In the genomic region with DNA sequence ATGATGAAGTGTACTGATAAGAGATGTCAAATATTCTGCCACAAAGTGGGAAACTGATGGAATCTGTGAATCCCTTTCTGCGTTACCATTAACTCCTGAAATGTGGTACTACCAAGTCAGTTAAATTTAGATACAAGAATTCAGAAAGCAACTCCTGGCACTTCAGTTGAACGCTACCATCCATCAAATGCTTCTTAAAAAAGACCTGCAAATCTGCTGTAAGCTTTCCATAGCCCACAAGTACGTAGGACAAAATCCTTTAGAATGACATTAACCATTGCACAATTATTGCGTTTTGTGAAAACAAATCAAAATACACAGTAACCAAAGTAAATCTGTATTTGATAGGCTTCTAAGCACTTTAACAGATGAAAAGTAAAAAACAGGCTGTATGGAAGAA, we compare ENCODE assay signal across 28 cellular contexts. TPM values are rescaled to one million over a fixed set of nuclear protein-coding genes. Genes with fewer than 3 reads are reported as not detected.
"Had no signal": no experiment of that assay in that cellular context is flagged by ENCODE, and none has a peak within 500 bp of the region (broad histone marks: within the 10 kb centered on the region; RNA-seq: fewer than 3 reads in every experiment).

No MANE protein-coding gene starts in this region.

- H3K27ac ChIP-seq: colonic mucosa, neutrophil, uterus had no signal

- H3K9me3 ChIP-seq: colonic mucosa, gastrocnemius medialis, neutrophil, sigmoid colon, uterus had no signal

- ATAC-seq: activated CD8-positive, alpha-beta T cell treated with anti-CD3 and anti-CD28 coated beads for 36 hours; activated naive CD4-positive, alpha-beta T cell treated with anti-CD3 and anti-CD28 coated beads, Interleukin-2, amount 50 U/mL, for 72 hours; left ventricle myocardium superior; stimulated activated memory B cell treated with anti-CD40 and anti-IgM and Interleukin-4, amounts not matched to agents 10 μg/mL and 1 μg/mL and 100 μg/mL, for 72 hours; stimulated activated naive CD8-positive, alpha-beta T cell treated with anti-CD3 and anti-CD28 coated beads, Interleukin-15, amount 100 ng/mL, for 72 hours had no signal

- H3K4me1 Mint-ChIP-seq: activated CD4-positive, alpha-beta T cell treated with anti-CD3 and anti-CD28 coated beads, Interleukin-2, amount 10 ng/mL, durations not matched to agents 7 days and 5 days; stimulated activated naive CD8-positive, alpha-beta T cell treated with anti-CD3 and anti-CD28 coated beads, Interleukin-15, amount 100 ng/mL, for 72 hours had no signal

- DNase-seq: activated CD4-positive, alpha-beta T cell treated with anti-CD3 and anti-CD28 coated beads for 1 hour; activated CD4-positive, alpha-beta T cell treated with anti-CD3 and anti-CD28 coated beads, Interleukin-2, amount 10 ng/mL, durations not matched to agents 7 days and 5 days; activated CD8-positive, alpha-beta T cell treated with anti-CD3 and anti-CD28 coated beads for 36 hours; activated T-cell treated with anti-CD3 and anti-CD28 coated beads, Interleukin-2, amount 50 U/mL, for 48 hours; cerebellar nuclear complex; colonic mucosa; dorsolateral prefrontal cortex; effector memory CD4-positive, alpha-beta T cell; glutamatergic neuron; islet precursor cell; left ventricle myocardium superior; naive B cell; nephron progenitor cell; sigmoid colon; stimulated activated CD4-positive, alpha-beta T cell treated with anti-CD3 and anti-CD28 coated beads, Interleukin-1b, Interleukin-23, amount 100 ng/mL, for 48 hours; stimulated activated CD4-positive, alpha-beta T cell treated with anti-CD3 and anti-CD28 coated beads, Interleukin-4, amount 100 ng/mL, for 4 hours; stimulated activated CD8-positive, alpha-beta memory T cell treated with anti-CD3 and anti-CD28 coated beads, Interleukin-4, amount 100 ng/mL, for 48 hours; stimulated activated naive CD8-positive, alpha-beta T cell treated with anti-CD3 and anti-CD28 coated beads, Interleukin-15, amount 100 ng/mL, for 72 hours; T-helper 9 cell; uterus had no signal

- H3K4me2 ChIP-seq: smooth muscle cell had no signal

- H3K9me3 Mint-ChIP-seq: activated CD4-positive, alpha-beta T cell treated with anti-CD3 and anti-CD28 coated beads, Interleukin-2, amount 10 ng/mL, durations not matched to agents 7 days and 5 days; activated CD8-positive, alpha-beta T cell treated with anti-CD3 and anti-CD28 coated beads for 36 hours; activated naive CD4-positive, alpha-beta T cell treated with anti-CD3 and anti-CD28 coated beads, Interleukin-2, amount 50 U/mL, for 72 hours; activated T-helper 2 cell treated with anti-CD3 and anti-CD28 coated beads, Interferon-gamma antibody, Interleukin-2, Interleukin-4, amounts not matched to agents 10 μg/mL and 5 μg/mL and 100 μg/mL, durations not matched to agents 14 hours and 24 hours and 36 hours; naive B cell; nephron progenitor cell; stimulated activated memory B cell treated with anti-CD40 and anti-IgM and Interleukin-4, amounts not matched to agents 10 μg/mL and 1 μg/mL and 100 μg/mL, for 72 hours; stimulated activated naive CD8-positive, alpha-beta T cell treated with anti-CD3 and anti-CD28 coated beads, Interleukin-15, amount 100 ng/mL, for 72 hours; type B pancreatic cell had no signal

- H3K27ac Mint-ChIP-seq: activated CD4-positive, alpha-beta T cell treated with anti-CD3 and anti-CD28 coated beads, Interleukin-2, amount 10 ng/mL, durations not matched to agents 7 days and 5 days; activated CD8-positive, alpha-beta T cell treated with anti-CD3 and anti-CD28 coated beads for 36 hours; activated naive CD4-positive, alpha-beta T cell treated with anti-CD3 and anti-CD28 coated beads, Interleukin-2, amount 50 U/mL, for 72 hours; activated T-helper 2 cell treated with anti-CD3 and anti-CD28 coated beads, Interferon-gamma antibody, Interleukin-2, Interleukin-4, amounts not matched to agents 10 μg/mL and 5 μg/mL and 100 μg/mL, durations not matched to agents 14 hours and 24 hours and 36 hours; naive B cell; nephron progenitor cell; progenitor cell of endocrine pancreas; stimulated activated memory B cell treated with anti-CD40 and anti-IgM and Interleukin-4, amounts not matched to agents 10 μg/mL and 1 μg/mL and 100 μg/mL, for 72 hours; stimulated activated naive CD8-positive, alpha-beta T cell treated with anti-CD3 and anti-CD28 coated beads, Interleukin-15, amount 100 ng/mL, for 72 hours; type B pancreatic cell had no signal

- H3K36me3 ChIP-seq: colonic mucosa, gastrocnemius medialis, neutrophil, sigmoid colon, uterus had no signal

- H3K27me3 ChIP-seq: colonic mucosa, dorsolateral prefrontal cortex, gastrocnemius medialis, sigmoid colon, uterus had no signal

- H3K4me3 Mint-ChIP-seq: activated CD4-positive, alpha-beta T cell treated with anti-CD3 and anti-CD28 coated beads, Interleukin-2, amount 10 ng/mL, durations not matched to agents 7 days and 5 days; activated CD8-positive, alpha-beta T cell treated with anti-CD3 and anti-CD28 coated beads for 36 hours; naive B cell; nephron progenitor cell; stimulated activated memory B cell treated with anti-CD40 and anti-IgM and Interleukin-4, amounts not matched to agents 10 μg/mL and 1 μg/mL and 100 μg/mL, for 72 hours; stimulated activated naive CD8-positive, alpha-beta T cell treated with anti-CD3 and anti-CD28 coated beads, Interleukin-15, amount 100 ng/mL, for 72 hours; type B pancreatic cell had no signal

- H3K4me3 ChIP-seq: colonic mucosa, gastrocnemius medialis, sigmoid colon, smooth muscle cell, uterus had no signal

- H3K4me1 ChIP-seq: colonic mucosa, uterus had no signal

- H3K36me3 Mint-ChIP-seq: activated naive CD4-positive, alpha-beta T cell treated with anti-CD3 and anti-CD28 coated beads, Interleukin-2, amount 50 U/mL, for 72 hours; naive B cell; stimulated activated memory B cell treated with anti-CD40 and anti-IgM and Interleukin-4, amounts not matched to agents 10 μg/mL and 1 μg/mL and 100 μg/mL, for 72 hours; type B pancreatic cell had no signal

RNA-seq across cellular contexts. Expression of gene SMAD9, which starts 5.4 kb away (rescaled TPM):
- total RNA-seq: activated CD4-positive, alpha-beta T cell treated with anti-CD3 and anti-CD28 coated beads, Interleukin-2, amount 10 ng/mL, durations not matched to agents 7 days and 5 days; activated T-helper 2 cell treated with anti-CD3 and anti-CD28 coated beads, Interferon-gamma antibody, Interleukin-2, Interleukin-4, amounts not matched to agents 10 μg/mL and 5 μg/mL and 100 μg/mL, durations not matched to agents 14 hours and 24 hours and 36 hours had no signal
